17 cellular contexts compared by ENCODE assay signal in the genomic region with DNA sequence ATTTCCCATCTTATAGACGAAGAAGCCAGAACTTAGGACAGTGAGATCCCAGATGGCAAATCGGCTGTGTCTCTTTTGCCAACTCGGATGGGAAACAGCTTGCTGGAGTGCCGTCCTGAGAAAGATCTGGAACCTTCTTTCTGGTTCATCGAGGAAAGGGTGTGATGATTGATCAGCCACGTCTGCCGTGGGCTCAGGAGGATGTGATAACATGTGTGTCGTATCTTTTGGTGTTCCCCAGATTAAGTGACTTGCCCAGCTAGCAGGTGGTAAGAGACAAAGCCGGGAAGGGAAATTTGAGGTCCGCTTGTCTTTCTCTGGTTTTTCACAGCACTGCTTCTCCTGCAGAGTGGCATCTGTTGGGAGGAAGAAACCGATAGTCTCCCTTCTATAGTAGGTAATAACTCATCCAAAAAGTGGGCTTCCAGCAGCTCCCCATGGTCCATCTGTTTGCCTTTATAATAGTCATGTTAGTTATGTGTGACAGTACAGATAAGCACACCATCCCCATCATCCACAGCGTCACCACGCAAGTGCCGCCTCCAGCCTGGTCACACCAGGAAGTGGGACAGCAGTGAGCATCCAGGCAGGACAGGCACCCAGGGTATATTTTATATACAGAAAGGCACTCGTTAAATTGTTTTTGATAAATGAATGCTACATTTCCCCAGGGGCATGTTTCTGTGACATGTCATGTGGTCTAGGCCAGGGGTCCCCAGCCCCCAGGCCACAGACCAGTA.
A peak's percentile ranks its signal among the peaks of the same experiment; 100 is the strongest.
DNase-seq lines count a peak whose midpoint lies in the region; ATAC-seq and TF ChIP-seq lines count a peak whose summit lies in the region.
"Had no signal": no experiment of that assay in that cellular context is flagged by ENCODE, and none has a peak within 500 bp of the region (broad histone marks: within the 10 kb centered on the region; RNA-seq: fewer than 3 reads in every experiment).

No MANE protein-coding gene starts in this region.

- CTCF ChIA-PET in activated naive CD4-positive, alpha-beta T cell treated with anti-CD3 and anti-CD28 coated beads, Interleukin-2, amount 10 ng/mL, durations not matched to agents 7 days and 5 days (lab: Charles Lee) = no interaction called here

- no peaks in the 10 kb centered on the region for H3K9me3 Mint-ChIP-seq in activated naive CD4-positive, alpha-beta T cell treated with anti-CD3 and anti-CD28 coated beads, Interleukin-2, amount 10 ng/mL, durations not matched to agents 7 days and 5 days
- no peaks in the 10 kb centered on the region for H3K9me3 Mint-ChIP-seq in activated naive CD4-positive, alpha-beta T cell treated with anti-CD3 and anti-CD28 coated beads, Interleukin-2, amount 50 U/mL, for 72 hours
- H3K9me3 Mint-ChIP-seq in neural crest cell = no peaks in the 10 kb centered on the region
- H3K9me3 Mint-ChIP-seq: CD4-positive, CD25-positive, alpha-beta regulatory T cell had no signal

- DNase-seq in activated naive CD4-positive, alpha-beta T cell treated with anti-CD3 and anti-CD28 coated beads, Interleukin-2, amount 10 ng/mL, durations not matched to agents 7 days and 5 days = no peak
- no peak for DNase-seq in activated naive CD4-positive, alpha-beta T cell treated with anti-CD3 and anti-CD28 coated beads, Interleukin-2, amount 50 U/mL, for 72 hours (ENCODE audit: low spot score in 2 of 2)
- DNase-seq in caudate nucleus (lab: John Stamatoyannopoulos, UW) (peak in 1 of 61 donors; percentile 35), neural crest cell (ENCODE audit: low read depth, low spot score) (no peak), NCI-H2081 treated with DMSO at 0.1 percent for 48 hours (lab: John Stamatoyannopoulos, UW) (no peak), DMS53 (lab: John Stamatoyannopoulos, UW) (no peak), LoVo (ENCODE audit: low spot score) (no peak)
- DNase-seq: Calu3; CD4-positive, CD25-positive, alpha-beta regulatory T cell; GM23248; NCI-H1048; NCI-H187 treated with DMSO at 0.1 percent for 48 hours; NCI-H510A treated with DMSO at 0.1 percent for 48 hours; RPMI8226 had no signal

- H3K4me3 Mint-ChIP-seq in activated naive CD4-positive, alpha-beta T cell treated with anti-CD3 and anti-CD28 coated beads, Interleukin-2, amount 10 ng/mL, durations not matched to agents 7 days and 5 days = no peak overlapping the region
- no peak overlapping the region for H3K4me3 Mint-ChIP-seq in neural crest cell
- H3K4me3 Mint-ChIP-seq: CD4-positive, CD25-positive, alpha-beta regulatory T cell had no signal

- TF ChIP-seq CTCF in neural crest cell (conservative IDR thresholded peaks at IDR 0.05) = no peak

- peak overlapping the region; percentile 96 for H3K27ac ChIP-seq in caudate nucleus (ENCODE audit: low read depth, low read length)
- H3K27ac ChIP-seq: A549, GM23248 had no signal

- no peak for ATAC-seq in activated naive CD4-positive, alpha-beta T cell treated with anti-CD3 and anti-CD28 coated beads, Interleukin-2, amount 50 U/mL, for 72 hours
- no peak for ATAC-seq in HG03280 (IDR thresholded peaks at IDR 0.05; ENCODE audit: unreplicated experiment)
- ATAC-seq: A549, HCT116 had no signal

- no peaks in the 10 kb centered on the region for H3K36me3 Mint-ChIP-seq in activated naive CD4-positive, alpha-beta T cell treated with anti-CD3 and anti-CD28 coated beads, Interleukin-2, amount 10 ng/mL, durations not matched to agents 7 days and 5 days
- no peaks in the 10 kb centered on the region for H3K36me3 Mint-ChIP-seq in activated naive CD4-positive, alpha-beta T cell treated with anti-CD3 and anti-CD28 coated beads, Interleukin-2, amount 50 U/mL, for 72 hours
- peaks cover 31% of the 10 kb centered on the region for H3K36me3 Mint-ChIP-seq in neural crest cell (ENCODE audit: low read depth)

- peak overlapping the region; percentile 78 for H3K27ac Mint-ChIP-seq in activated naive CD4-positive, alpha-beta T cell treated with anti-CD3 and anti-CD28 coated beads, Interleukin-2, amount 10 ng/mL, durations not matched to agents 7 days and 5 days
- peak overlapping the region in 1 of 2 donors; percentile 33 for H3K27ac Mint-ChIP-seq in activated naive CD4-positive, alpha-beta T cell treated with anti-CD3 and anti-CD28 coated beads, Interleukin-2, amount 50 U/mL, for 72 hours
- H3K27ac Mint-ChIP-seq in neural crest cell (ENCODE audit: unreplicated experiment) = peak overlapping the region; percentile 14

- no peaks in the 10 kb centered on the region for H3K27me3 Mint-ChIP-seq in activated naive CD4-positive, alpha-beta T cell treated with anti-CD3 and anti-CD28 coated beads, Interleukin-2, amount 10 ng/mL, durations not matched to agents 7 days and 5 days
- H3K27me3 Mint-ChIP-seq in neural crest cell (ENCODE audit: low read depth) = no peaks in the 10 kb centered on the region
- H3K27me3 Mint-ChIP-seq: CD4-positive, CD25-positive, alpha-beta regulatory T cell had no signal

- H3K4me1 Mint-ChIP-seq in activated naive CD4-positive, alpha-beta T cell treated with anti-CD3 and anti-CD28 coated beads, Interleukin-2, amount 10 ng/mL, durations not matched to agents 7 days and 5 days = peaks cover 15% of the 10 kb centered on the region
- peaks cover 55% of the 10 kb centered on the region for H3K4me1 Mint-ChIP-seq in neural crest cell
